In the genomic region with DNA sequence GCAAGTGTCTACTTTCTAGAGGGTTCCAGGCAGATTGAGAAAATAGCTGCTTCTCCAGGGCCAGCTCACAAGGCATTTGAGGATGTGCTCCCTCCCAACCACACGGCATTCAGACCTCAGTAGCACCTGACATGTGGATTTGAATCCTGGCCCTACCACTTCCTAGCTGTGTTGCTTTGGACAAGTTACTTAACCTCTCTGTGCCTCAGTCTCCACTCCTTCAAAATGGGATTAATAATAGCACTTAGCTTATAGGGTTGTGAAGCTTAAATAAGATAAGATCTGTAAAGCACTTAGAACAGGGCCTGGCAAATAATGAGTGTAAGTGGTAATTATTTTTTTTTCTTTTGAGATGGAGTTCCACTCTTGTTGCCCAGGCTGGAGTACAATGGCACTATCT, we compare ENCODE assay signal across 24 cellular contexts.
"Had no signal": no experiment of that assay in that cellular context is flagged by ENCODE, and none has a peak within 500 bp of the region (broad histone marks: within the 10 kb centered on the region; RNA-seq: fewer than 3 reads in every experiment).

No MANE protein-coding gene starts in this region.

- H3K27me3 ChIP-seq: dorsolateral prefrontal cortex, foreskin keratinocyte, gastrocnemius medialis, left lung had no signal

- H3K4me1 ChIP-seq: foreskin keratinocyte, gastrocnemius medialis, heart right ventricle, lower lobe of right lung had no signal

- H3K27ac ChIP-seq: coronary artery, dorsolateral prefrontal cortex, epithelial cell of prostate, foreskin keratinocyte, gastrocnemius medialis, heart right ventricle, left lung, lower lobe of right lung had no signal

- H3K9me3 ChIP-seq: gastrocnemius medialis, heart right ventricle, left lung, lower lobe of right lung had no signal

- H3K36me3 ChIP-seq: gastrocnemius medialis, heart right ventricle, left lung, lower lobe of right lung had no signal

- DNase-seq: dermis blood vessel endothelial cell; dorsolateral prefrontal cortex; effector CD4-positive, alpha-beta T cell; effector memory CD4-positive, alpha-beta T cell; erythroblast; foreskin keratinocyte; gastrocnemius medialis; glutamatergic neuron; head of caudate nucleus; heart right ventricle; hippocampal formation; left cardiac atrium; left lung; left ventricle myocardium superior; lower lobe of right lung; mesenchymal stem cell; midbrain had no signal

- H3K4me3 ChIP-seq: coronary artery, dorsolateral prefrontal cortex, gastrocnemius medialis, heart right ventricle, left lung, lower lobe of right lung had no signal

- ATAC-seq: esophagus mucosa, foreskin keratinocyte, gastrocnemius medialis, heart right ventricle, left cardiac atrium, left lung, left ventricle myocardium superior, lower lobe of right lung had no signal

- FAIRE-seq: colon, endometrium, islet of Langerhans, keratinocyte had no signal
